In the genomic region with DNA sequence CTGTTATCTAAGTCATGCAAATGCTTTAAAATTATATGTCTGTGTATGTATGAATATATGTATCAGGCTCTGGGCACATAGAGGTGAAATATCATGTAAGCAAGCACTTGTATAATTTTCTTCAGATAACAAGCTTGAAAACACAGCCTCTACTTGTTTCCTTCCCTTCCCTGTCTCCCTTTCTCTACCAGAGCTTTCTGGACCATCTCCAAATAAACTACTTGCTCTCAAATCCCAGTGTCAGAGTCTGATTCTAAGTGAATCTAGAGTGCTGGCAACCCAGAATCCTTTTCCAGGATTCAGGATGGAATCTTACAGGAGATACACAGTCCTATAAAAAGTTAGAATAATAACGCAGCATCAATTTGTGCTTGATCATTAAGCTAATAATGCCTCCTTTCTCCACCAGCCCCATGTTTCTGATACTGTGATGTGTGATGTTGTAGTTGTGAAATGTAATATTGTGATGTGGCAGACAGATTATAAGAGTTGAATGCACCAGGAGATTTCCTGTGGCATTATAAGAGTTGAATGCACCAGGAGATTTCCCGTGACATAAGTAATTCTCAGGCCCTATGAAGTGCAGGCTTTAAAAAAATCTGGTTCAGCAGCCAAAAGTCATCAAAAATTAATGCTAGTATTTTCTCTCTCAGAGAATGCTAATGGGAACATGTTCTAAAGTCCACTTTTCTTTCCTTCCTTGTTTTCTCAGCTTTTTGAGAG, we compare ENCODE assay signal across 19 cellular contexts.
DNase-seq lines count a peak whose midpoint lies in the region; ATAC-seq and TF ChIP-seq lines count a peak whose summit lies in the region.
"Had no signal": no experiment of that assay in that cellular context is flagged by ENCODE, and none has a peak within 500 bp of the region (broad histone marks: within the 10 kb centered on the region; RNA-seq: fewer than 3 reads in every experiment).

No MANE protein-coding gene starts in this region.

- POLR2A ChIA-PET in WTC11 (lab: Charles Lee): no interaction called here

- H3K4me3 Mint-ChIP-seq in WTC11: peak overlapping the region; percentile 26; the same call in 1 of the 2 replicates
- H3K4me3 Mint-ChIP-seq: B cell had no signal

- H3K9ac ChIP-seq in mucosa of stomach (ENCODE audit: low read length): no peak overlapping the region

- no peak for ATAC-seq in WTC11
- no peak for ATAC-seq in esophagus mucosa
- ATAC-seq in GM18858 (IDR thresholded peaks at IDR 0.05; ENCODE audit: unreplicated experiment): no peak
- ATAC-seq: GM12878 had no signal

- no peaks in the 10 kb centered on the region for H3K9me3 ChIP-seq in mucosa of stomach (ENCODE audit: control insufficient read depth, low read length)
- H3K9me3 ChIP-seq: SJCRH30 had no signal

- H3K27me3 Mint-ChIP-seq in WTC11 (ENCODE audit: low read depth): no peaks in the 10 kb centered on the region

- peak; percentile 43 for DNase-seq in NCI-H2227 treated with DMSO at 0.1 percent for 48 hours (lab: John Stamatoyannopoulos, UW)
- no peak for DNase-seq in NCI-H2227 (lab: John Stamatoyannopoulos, UW; ENCODE audit: unreplicated experiment)
- DNase-seq in WTC11 (ENCODE audit: low spot score): no peak
- DNase-seq in anterior cingulate cortex (lab: John Stamatoyannopoulos, UW): no peak
- DNase-seq: DMS79 treated with DMSO at 0.1 percent for 48 hours, Karpas-422, MV-4-11, NCI-H1105 treated with DMSO at 0.1 percent for 48 hours, NCI-H2081, NCI-H510A, NCI-H774, OCI-M1, SJCRH30 had no signal

- no peaks in the 10 kb centered on the region for H3K36me3 ChIP-seq in mucosa of stomach (ENCODE audit: control insufficient read depth, insufficient read depth, low read length)
- H3K36me3 ChIP-seq: SJCRH30 had no signal

- no peaks in the 10 kb centered on the region for H3K36me3 Mint-ChIP-seq in WTC11
- H3K36me3 Mint-ChIP-seq: CD14-positive monocyte had no signal

- H3K27ac Mint-ChIP-seq in WTC11: no peak overlapping the region
- H3K27ac Mint-ChIP-seq: B cell had no signal

- CTCF ChIA-PET in WTC11 (lab: Charles Lee): interaction anchor here (0.7 kb wide), 1 partner anchor 516 kb away, joined by 3 read pairs; no protein-coding TSS in a partner anchor

- no peaks in the 10 kb centered on the region for H3K27me3 ChIP-seq in mucosa of stomach (ENCODE audit: control insufficient read depth, insufficient read depth, low read length)
- H3K27me3 ChIP-seq: SJCRH30 had no signal

- no peak for TF ChIP-seq CTCF in WTC11 (IDR thresholded peaks at IDR 0.05)

- no peaks in the 10 kb centered on the region for H3K9me3 Mint-ChIP-seq in WTC11

- peak overlapping the region; percentile 15 for H3K4me3 ChIP-seq in mucosa of stomach (ENCODE audit: low read length)
- H3K4me3 ChIP-seq: GM12878, SJCRH30 had no signal

- H3K4me1 ChIP-seq in mucosa of stomach (ENCODE audit: control insufficient read depth, insufficient read depth, low read length): peaks cover 9% of the 10 kb centered on the region
- H3K4me1 ChIP-seq: SJCRH30 had no signal

- H3K4me1 Mint-ChIP-seq in WTC11: no peaks in the 10 kb centered on the region
- H3K4me1 Mint-ChIP-seq: B cell, CD14-positive monocyte had no signal

TF ChIP-seq in WTC11, 78 proteins besides CTCF, POLR2A, EP300 and RAD21:
- TF ChIP-seq, protein P1, sequence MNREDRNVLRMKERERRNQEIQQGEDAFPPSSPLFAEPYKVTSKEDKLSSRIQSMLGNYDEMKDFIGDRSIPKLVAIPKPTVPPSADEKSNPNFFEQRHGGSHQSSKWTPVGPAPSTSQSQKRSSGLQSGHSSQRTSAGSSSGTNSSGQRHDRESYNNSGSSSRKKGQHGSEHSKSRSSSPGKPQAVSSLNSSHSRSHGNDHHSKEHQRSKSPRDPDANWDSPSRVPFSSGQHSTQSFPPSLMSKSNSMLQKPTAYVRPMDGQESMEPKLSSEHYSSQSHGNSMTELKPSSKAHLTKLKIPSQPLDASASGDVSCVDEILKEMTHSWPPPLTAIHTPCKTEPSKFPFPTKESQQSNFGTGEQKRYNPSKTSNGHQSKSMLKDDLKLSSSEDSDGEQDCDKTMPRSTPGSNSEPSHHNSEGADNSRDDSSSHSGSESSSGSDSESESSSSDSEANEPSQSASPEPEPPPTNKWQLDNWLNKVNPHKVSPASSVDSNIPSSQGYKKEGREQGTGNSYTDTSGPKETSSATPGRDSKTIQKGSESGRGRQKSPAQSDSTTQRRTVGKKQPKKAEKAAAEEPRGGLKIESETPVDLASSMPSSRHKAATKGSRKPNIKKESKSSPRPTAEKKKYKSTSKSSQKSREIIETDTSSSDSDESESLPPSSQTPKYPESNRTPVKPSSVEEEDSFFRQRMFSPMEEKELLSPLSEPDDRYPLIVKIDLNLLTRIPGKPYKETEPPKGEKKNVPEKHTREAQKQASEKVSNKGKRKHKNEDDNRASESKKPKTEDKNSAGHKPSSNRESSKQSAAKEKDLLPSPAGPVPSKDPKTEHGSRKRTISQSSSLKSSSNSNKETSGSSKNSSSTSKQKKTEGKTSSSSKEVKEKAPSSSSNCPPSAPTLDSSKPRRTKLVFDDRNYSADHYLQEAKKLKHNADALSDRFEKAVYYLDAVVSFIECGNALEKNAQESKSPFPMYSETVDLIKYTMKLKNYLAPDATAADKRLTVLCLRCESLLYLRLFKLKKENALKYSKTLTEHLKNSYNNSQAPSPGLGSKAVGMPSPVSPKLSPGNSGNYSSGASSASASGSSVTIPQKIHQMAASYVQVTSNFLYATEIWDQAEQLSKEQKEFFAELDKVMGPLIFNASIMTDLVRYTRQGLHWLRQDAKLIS (CRISPR knock-in tag; IDR thresholded peaks at IDR 0.05; ENCODE audit: borderline replicate concordance): no peak
TF ChIP-seq in WTC11: peak in this region for 0.
